In genomic region chr10:69435966-69436520, GRCh38 we compare ENCODE assay signal across 28 cellular contexts. TPM values are rescaled to one million over a fixed set of nuclear protein-coding genes. Genes with fewer than 3 reads are reported as not detected.
"Had no signal": no experiment of that assay in that cellular context is flagged by ENCODE, and none has a peak within 500 bp of the region (broad histone marks: within the 10 kb centered on the region; RNA-seq: fewer than 3 reads in every experiment).

No MANE protein-coding gene starts in this region.

- H3K4me3 ChIP-seq: mucosa of descending colon, prostate gland, right atrium auricular region, skin epidermis, thoracic aorta, tibial nerve, vagina had no signal

- H3K4me1 ChIP-seq: prostate gland had no signal

- H3K36me3 ChIP-seq: prostate gland, right atrium auricular region, thoracic aorta, tibial nerve, vagina had no signal

- FAIRE-seq: colon had no signal

- H3K27ac ChIP-seq: epithelial cell of prostate, foreskin keratinocyte, prostate gland, right atrium auricular region, skin epidermis, thoracic aorta, tibial nerve, vagina had no signal

- DNase-seq: effector CD8-positive, alpha-beta T cell; endodermal cell; foreskin keratinocyte; glutamatergic neuron; hypothalamus; immature natural killer cell; islet precursor cell; mesenchymal stem cell; naive B cell; stimulated activated CD4-positive, alpha-beta T cell treated with anti-CD3 and anti-CD28 coated beads, Interleukin-15, amount 100 ng/mL, for 24 hours; stimulated activated CD4-positive, alpha-beta T cell treated with anti-CD3 and anti-CD28 coated beads, Interleukin-2, amount 100 ng/mL, for 48 hours; stimulated activated naive B cell treated with anti-CD40 and anti-IgM and Interleukin-4, amounts not matched to agents 10 μg/mL and 1 μg/mL and 100 μg/mL, for 72 hours had no signal

- H3K27me3 ChIP-seq: foreskin keratinocyte, right atrium auricular region, tibial nerve, vagina had no signal

- ATAC-seq: esophagus mucosa; foreskin keratinocyte; left lobe of liver; mucosa of descending colon; natural killer cell treated with Interleukin-12 subunit alpha and Interleukin-12 subunit beta and Interleukin-15 and Interleukin-18, amount 100 ng/mL, for 72 hours; sciatic nerve; stimulated activated naive B cell treated with anti-CD40 and anti-IgM and Interleukin-4, amounts not matched to agents 10 μg/mL and 1 μg/mL and 100 μg/mL, for 72 hours had no signal

- H3K9me3 ChIP-seq: mucosa of descending colon, prostate gland, right atrium auricular region, thoracic aorta, tibial nerve, vagina had no signal

RNA-seq across cellular contexts. Expression of gene TACR2, which starts 19.3 kb away (rescaled TPM):
- total RNA-seq: endodermal cell; foreskin keratinocyte; left lobe of liver; mesothelial cell of epicardium; natural killer cell treated with Interleukin-12 subunit alpha and Interleukin-12 subunit beta and Interleukin-15 and Interleukin-18, amount 100 ng/mL, for 72 hours; neural crest cell; osteocyte had no signal
